ENCODE assay signal across 8 cellular contexts in genomic region chr3:150603090-150603887, GRCh38. TPM values are rescaled to one million over a fixed set of nuclear protein-coding genes. Genes with fewer than 3 reads are reported as not detected.
A peak's percentile ranks its signal among the peaks of the same experiment; 100 is the strongest.
DNase-seq lines count a peak whose midpoint lies in the region; ATAC-seq, FAIRE-seq and TF ChIP-seq lines count a peak whose summit lies in the region.

TSS of gene SELENOT (plus strand) at chr3:150603321. CDS start at chr3:150603363, 42 bp downstream.

- CTCF ChIA-PET in AG04450 (lab: Charles Lee): interaction anchor here (0.8 to 1.2 kb wide), 3 partner anchors 9 to 160 kb away, joined by 4 read pairs; partner anchors contain the start of gene SIAH2

- FAIRE-seq in bronchial epithelial cell (lab: Jason Lieb, UNC): no peak

- peaks cover 4% of the 10 kb centered on the region; the same call in 1 of the 2 replicates for H3K9me3 ChIP-seq in AG04450 (ENCODE audit: control insufficient read depth, insufficient read depth, low read length)

- no peaks in the 10 kb centered on the region for H3K36me3 ChIP-seq in bronchial epithelial cell (ENCODE audit: control insufficient read depth, insufficient read depth, low read length)

- POLR2A ChIA-PET in AG04450 (lab: Yijun Ruan, JAX): interaction anchor here (0.7 to 1.2 kb wide), 8 partner anchors 11 to 160 kb away, joined by 3 to 7 read pairs (median 5); partner anchors contain the start of gene ERICH6

- peak; percentile 39 for TF ChIP-seq CTCF in AG04450 (IDR thresholded peaks at IDR 0.05; ENCODE audit: low read depth, low read length)
- TF ChIP-seq CTCF in WI38 (IDR thresholded peaks at IDR 0.05; ENCODE audit: low read depth, low read length): no peak
- TF ChIP-seq CTCF in bronchial epithelial cell (IDR thresholded peaks at IDR 0.05; ENCODE audit: insufficient read depth, low read length, severe bottlenecking): no peak

- H3K4me3 ChIP-seq in AG04450 (ENCODE audit: low read depth, low read length): peak within 1 kb of the TSS; percentile 91
- H3K4me3 ChIP-seq in WI38 (ENCODE audit: low read depth, low read length): peak within 1 kb of the TSS; percentile 76
- peak within 1 kb of the TSS; percentile 65 for H3K4me3 ChIP-seq in bronchial epithelial cell (ENCODE audit: low read depth, low read length)

- H3K27me3 ChIP-seq in AG04450 (ENCODE audit: control insufficient read depth, insufficient read depth, low read length): no peaks in the 10 kb centered on the region
- no peaks in the 10 kb centered on the region for H3K27me3 ChIP-seq in bronchial epithelial cell (ENCODE audit: control insufficient read depth, insufficient read depth, low read length)

- peak within 1 kb of the TSS; percentile 97 for H3K27ac ChIP-seq in AG04450 (ENCODE audit: low read depth, low read length)

- DNase-seq in AG04450 (ENCODE audit: low read depth, low spot score): peak; percentile 92
- peak; percentile 92 for DNase-seq in NCI-H2227 treated with DMSO at 0.1 percent for 48 hours (lab: John Stamatoyannopoulos, UW)
- DNase-seq in bronchial epithelial cell (ENCODE audit: low read depth): peak; percentile 95
- peak; percentile 97 for DNase-seq in iPS-NIHi7 (ENCODE audit: extremely low spot score)
- DNase-seq in smooth muscle cell of the brain vasculature (ENCODE audit: low read depth, low spot score): peak; percentile 94

- ATAC-seq in GM18873 (IDR thresholded peaks at IDR 0.05; ENCODE audit: low FRiP score, unreplicated experiment) (peak; percentile 47), HG03139 (IDR thresholded peaks at IDR 0.05; ENCODE audit: unreplicated experiment) (peak; percentile 53)

RNA-seq across cellular contexts. Expression of gene SELENOT, which starts in this region (rescaled TPM):
- polyA plus RNA-seq in AG04450 (2011; rRNA removed): 588 and 601 TPM in 2 replicates
- polyA minus RNA-seq in AG04450 (2011; rRNA and poly(A)+ RNA removed): 151 and 248 TPM in 2 replicates
- 108 and 167 TPM in 2 replicates for total RNA-seq in bronchial epithelial cell

Comparison
In these comparisons a context has a peak if more than half of its experiments do, and no peak if none do; other contexts are left out.
1. Peak in every context shown above with its lines: DNase-seq, ATAC-seq, H3K4me3 ChIP-seq and H3K27ac ChIP-seq.